Comparison of ENCODE assay signal across 7 cellular contexts in genomic region chr6:33428891-33429744, GRCh38. TPM values are rescaled to one million over a fixed set of nuclear protein-coding genes. Genes with fewer than 3 reads are reported as not detected.
DNase-seq lines count a peak whose midpoint lies in the region; ATAC-seq lines count a peak whose summit lies in the region.
"Had no signal": no experiment of that assay in that cellular context is flagged by ENCODE, and none has a peak within 500 bp of the region (broad histone marks: within the 10 kb centered on the region; RNA-seq: fewer than 3 reads in every experiment).

No MANE protein-coding gene starts in this region.

- H3K27ac ChIP-seq in effector memory CD4-positive, alpha-beta T cell (ENCODE audit: insufficient read depth, low read length, poor library complexity, severe bottlenecking) = peak overlapping the region; percentile 89

- H3K27ac Mint-ChIP-seq in stimulated activated memory B cell treated with anti-CD40 and anti-IgM and Interleukin-4, amounts not matched to agents 10 μg/mL and 1 μg/mL and 100 μg/mL, for 72 hours = peak overlapping the region; percentile 66

- no peaks in the 10 kb centered on the region for H3K36me3 ChIP-seq in effector memory CD4-positive, alpha-beta T cell (ENCODE audit: control insufficient read depth, insufficient read depth, low read length)
- H3K36me3 ChIP-seq: HAP-1 had no signal

- peaks cover 6% of the 10 kb centered on the region for H3K36me3 Mint-ChIP-seq in stimulated activated memory B cell treated with anti-CD40 and anti-IgM and Interleukin-4, amounts not matched to agents 10 μg/mL and 1 μg/mL and 100 μg/mL, for 72 hours

- H3K4me3 Mint-ChIP-seq in stimulated activated memory B cell treated with anti-CD40 and anti-IgM and Interleukin-4, amounts not matched to agents 10 μg/mL and 1 μg/mL and 100 μg/mL, for 72 hours = peak overlapping the region; percentile 71

- no peaks in the 10 kb centered on the region for H3K9me3 ChIP-seq in effector memory CD4-positive, alpha-beta T cell (ENCODE audit: control insufficient read depth, low read length)
- H3K9me3 ChIP-seq: HAP-1 had no signal

- peaks cover 88% of the 10 kb centered on the region for H3K4me1 Mint-ChIP-seq in stimulated activated memory B cell treated with anti-CD40 and anti-IgM and Interleukin-4, amounts not matched to agents 10 μg/mL and 1 μg/mL and 100 μg/mL, for 72 hours

- ATAC-seq in stimulated activated memory B cell treated with anti-CD40 and anti-IgM and Interleukin-4, amounts not matched to agents 10 μg/mL and 1 μg/mL and 100 μg/mL, for 72 hours = no peak

- no peaks in the 10 kb centered on the region for H3K27me3 ChIP-seq in effector memory CD4-positive, alpha-beta T cell (replicated peaks; ENCODE audit: control insufficient read depth, insufficient read depth, low read length, poor library complexity, severe bottlenecking)

- peaks cover 55% of the 10 kb centered on the region for H3K4me1 ChIP-seq in effector memory CD4-positive, alpha-beta T cell (ENCODE audit: control insufficient read depth, insufficient read depth, low read length, poor library complexity, severe bottlenecking)

- H3K4me3 ChIP-seq in effector memory CD4-positive, alpha-beta T cell (ENCODE audit: insufficient read depth, low read depth, low read length, poor library complexity, severe bottlenecking) = peak overlapping the region; percentile 46

- DNase-seq in DMS53 (lab: John Stamatoyannopoulos, UW) (peak; percentile 24), DMS53 treated with DMSO at 0.1 percent for 48 hours (lab: John Stamatoyannopoulos, UW; ENCODE audit: unreplicated experiment) (no peak), dermis blood vessel endothelial cell (no peak), NCI-H146 (lab: John Stamatoyannopoulos, UW) (no peak)
- DNase-seq in effector memory CD4-positive, alpha-beta T cell = no peak

- H3K9me3 Mint-ChIP-seq in stimulated activated memory B cell treated with anti-CD40 and anti-IgM and Interleukin-4, amounts not matched to agents 10 μg/mL and 1 μg/mL and 100 μg/mL, for 72 hours = no peaks in the 10 kb centered on the region

- H3K27me3 Mint-ChIP-seq in stimulated activated memory B cell treated with anti-CD40 and anti-IgM and Interleukin-4, amounts not matched to agents 10 μg/mL and 1 μg/mL and 100 μg/mL, for 72 hours = no peaks in the 10 kb centered on the region

RNA-seq across cellular contexts. Expression of gene SYNGAP1, which starts 9.3 kb away (rescaled TPM):
- 2.4 and 2.5 TPM in 2 replicates for total RNA-seq in dermis blood vessel endothelial cell

RNA-seq across cellular contexts. Expression of gene CUTA, which starts 11.2 kb away (rescaled TPM):
- total RNA-seq in dermis blood vessel endothelial cell = 61.3 and 61.7 TPM in 2 replicates

RNA-seq across cellular contexts. Expression of gene PHF1, which starts 18.3 kb away (rescaled TPM):
- 14.4 and 16.5 TPM in 2 replicates for total RNA-seq in dermis blood vessel endothelial cell

RNA-seq across cellular contexts. Expression of gene ZBTB9, which starts 25.3 kb away (rescaled TPM):
- 5.5 and 6.3 TPM in 2 replicates for total RNA-seq in dermis blood vessel endothelial cell

RNA-seq across cellular contexts. Expression of gene KIFC1, which starts 37.5 kb away (rescaled TPM):
- total RNA-seq in dermis blood vessel endothelial cell = 12.4 and 34.3 TPM in 2 replicates
